In the genomic region with DNA sequence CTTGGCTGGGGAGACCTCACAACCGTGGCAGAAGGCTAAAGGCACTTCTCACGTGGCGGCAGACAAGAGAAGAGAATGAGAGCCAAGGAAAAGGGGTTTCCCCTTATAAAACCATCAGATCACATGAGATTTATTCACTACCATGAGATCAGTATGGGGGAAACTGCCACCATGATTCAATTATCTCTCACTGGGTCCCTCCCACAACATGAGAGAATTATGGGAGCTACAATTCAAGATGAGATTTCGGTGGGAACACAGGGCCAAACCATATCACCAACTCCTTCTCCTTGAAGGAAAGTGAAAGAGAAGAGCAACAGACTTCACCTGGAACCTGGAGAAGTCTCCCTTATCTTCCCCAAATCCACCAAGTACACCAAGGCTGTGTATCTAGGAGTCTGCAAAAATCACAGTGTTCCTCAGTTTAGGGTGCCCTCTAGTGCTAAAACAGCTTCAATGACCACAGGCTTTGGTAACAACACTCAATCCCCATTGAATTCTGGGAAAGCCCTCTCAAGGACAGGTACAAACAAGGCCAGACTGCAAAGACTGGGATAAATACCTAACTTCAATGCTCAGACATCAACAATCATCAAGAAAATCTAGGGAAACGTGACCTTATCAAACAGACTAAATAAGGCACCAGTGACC, we compare ENCODE assay signal across 10 cellular contexts.
DNase-seq lines count a peak whose midpoint lies in the region; ATAC-seq, FAIRE-seq and TF ChIP-seq lines count a peak whose summit lies in the region.
"Had no signal": no experiment of that assay in that cellular context is flagged by ENCODE, and none has a peak within 500 bp of the region (broad histone marks: within the 10 kb centered on the region; RNA-seq: fewer than 3 reads in every experiment).

No MANE protein-coding gene starts in this region.

- ATAC-seq in GM19463 (IDR thresholded peaks at IDR 0.05; ENCODE audit: unreplicated experiment) (no peak), GM21381 (IDR thresholded peaks at IDR 0.05; ENCODE audit: unreplicated experiment) (no peak)

- FAIRE-seq in H54 (lab: Jason Lieb, UNC) = peak; percentile 57

- H3K4me1 Mint-ChIP-seq in activated CD4-positive, alpha-beta T cell treated with anti-CD3 and anti-CD28 coated beads, Interleukin-2, amount 10 ng/mL, durations not matched to agents 24 days and 14 days = no peaks in the 10 kb centered on the region
- H3K4me1 Mint-ChIP-seq: nephron had no signal

- H3K9me3 Mint-ChIP-seq in activated CD4-positive, alpha-beta T cell treated with anti-CD3 and anti-CD28 coated beads, Interleukin-2, amount 10 ng/mL, durations not matched to agents 24 days and 14 days = peaks cover 5% of the 10 kb centered on the region

- H3K36me3 Mint-ChIP-seq in activated CD4-positive, alpha-beta T cell treated with anti-CD3 and anti-CD28 coated beads, Interleukin-2, amount 10 ng/mL, durations not matched to agents 24 days and 14 days (ENCODE audit: low read depth) = no peaks in the 10 kb centered on the region

- H2AFZ ChIP-seq in OCI-LY1 (ENCODE audit: low read length) = no peak overlapping the region

- H3K27ac ChIP-seq in OCI-LY1 (ENCODE audit: low read depth, low read length, poor library complexity, severe bottlenecking) = no peak overlapping the region

- no peak overlapping the region for H3K9ac ChIP-seq in OCI-LY1 (ENCODE audit: low read length)

- no peak overlapping the region for H3K27ac Mint-ChIP-seq in activated CD4-positive, alpha-beta T cell treated with anti-CD3 and anti-CD28 coated beads, Interleukin-2, amount 10 ng/mL, durations not matched to agents 24 days and 14 days
- H3K27ac Mint-ChIP-seq: nephron had no signal

- DNase-seq in AG09309 (ENCODE audit: low read depth) = peak; percentile 24
- DNase-seq in H54 (ENCODE audit: insufficient read length, low spot score) = peak; percentile 5
- peak; percentile 13 for DNase-seq in fibroblast of the conjunctiva (ENCODE audit: low read depth)
- DNase-seq in cerebellar nuclear complex (lab: John Stamatoyannopoulos, UW) = no peak
- no peak for DNase-seq in activated CD4-positive, alpha-beta T cell treated with anti-CD3 and anti-CD28 coated beads, Interleukin-2, amount 10 ng/mL, durations not matched to agents 24 days and 14 days
- DNase-seq: activated CD8-positive, alpha-beta memory T cell treated with anti-CD3 and anti-CD28 coated beads for 24 hours had no signal

- TF ChIP-seq POLR2A in H54 (IDR thresholded peaks at IDR 0.05; ENCODE audit: low read depth, low read length) = no peak

- TF ChIP-seq CTCF in AG09309 (IDR thresholded peaks at IDR 0.05; ENCODE audit: control insufficient read depth, insufficient read depth, low read depth, low read length, missing control alignments) (peak; percentile 72), OCI-LY1 (IDR thresholded peaks at IDR 0.05; ENCODE audit: low read length) (peak; percentile 74)

- no peak overlapping the region for H3K4me3 ChIP-seq in AG09309 (ENCODE audit: control insufficient read depth, low read depth, low read length)
- H3K4me3 ChIP-seq in OCI-LY1 (ENCODE audit: low read depth, low read length, poor library complexity, severe bottlenecking) = no peak overlapping the region

- intact Hi-C loops in activated CD4-positive, alpha-beta T cell treated with anti-CD3 and anti-CD28 coated beads, Interleukin-2, amount 10 ng/mL, durations not matched to agents 24 days and 14 days (cut with micrococcal nuclease) = no loop called here

- H3K9me3 ChIP-seq in OCI-LY1 (ENCODE audit: low read length) = no peaks in the 10 kb centered on the region

- H3F3A ChIP-seq in OCI-LY1 (ENCODE audit: insufficient read depth, low read length) = no peaks in the 10 kb centered on the region

- H3K27me3 ChIP-seq in OCI-LY1 (ENCODE audit: insufficient read depth, low read length) = no peaks in the 10 kb centered on the region

- H3K4me2 ChIP-seq in OCI-LY1 (ENCODE audit: low read length) = no peak overlapping the region; the same call in 1 of the 2 replicates

- peaks cover 2% of the 10 kb centered on the region for H3K27me3 Mint-ChIP-seq in activated CD4-positive, alpha-beta T cell treated with anti-CD3 and anti-CD28 coated beads, Interleukin-2, amount 10 ng/mL, durations not matched to agents 24 days and 14 days

- H3K9me2 ChIP-seq in OCI-LY1 (ENCODE audit: low read depth, low read length) = no peaks in the 10 kb centered on the region

- H3K4me1 ChIP-seq in OCI-LY1 (ENCODE audit: insufficient read depth, low read length, severe bottlenecking) = no peaks in the 10 kb centered on the region

- H3K79me2 ChIP-seq in OCI-LY1 (ENCODE audit: insufficient read depth, low read length) = no peaks in the 10 kb centered on the region

- H3K4me3 Mint-ChIP-seq in activated CD4-positive, alpha-beta T cell treated with anti-CD3 and anti-CD28 coated beads, Interleukin-2, amount 10 ng/mL, durations not matched to agents 24 days and 14 days = no peak overlapping the region
- H3K4me3 Mint-ChIP-seq: nephron had no signal

- H3K36me3 ChIP-seq in OCI-LY1 (ENCODE audit: insufficient read depth, low read length) = no peaks in the 10 kb centered on the region

- H4K20me1 ChIP-seq in OCI-LY1 (ENCODE audit: insufficient read depth, low read length) = no peaks in the 10 kb centered on the region

Comparison
In these comparisons a context has a peak if more than half of its experiments do, and no peak if none do; other contexts are left out.
1. DNase-seq: peak in AG09309 (single experiment), H54 (single experiment) and fibroblast of the conjunctiva (single experiment); none in cerebellar nuclear complex (0 of 2) and activated CD4-positive, alpha-beta T cell treated with anti-CD3 and anti-CD28 coated beads, Interleukin-2, amount 10 ng/mL, durations not matched to agents 24 days and 14 days (single experiment).